9 cellular contexts compared by ENCODE assay signal in genomic region chr7:105885386-105886111, GRCh38. TPM values are rescaled to one million over a fixed set of nuclear protein-coding genes. Genes with fewer than 3 reads are reported as not detected.
DNase-seq lines count a peak whose midpoint lies in the region; ATAC-seq and TF ChIP-seq lines count a peak whose summit lies in the region.
"Had no signal": no experiment of that assay in that cellular context is flagged by ENCODE, and none has a peak within 500 bp of the region (broad histone marks: within the 10 kb centered on the region; RNA-seq: fewer than 3 reads in every experiment).

No MANE protein-coding gene starts in this region.

- H3K9me3 ChIP-seq in CD4-positive, alpha-beta T cell (ENCODE audit: control insufficient read depth, low read length): no peaks in the 10 kb centered on the region
- no peaks in the 10 kb centered on the region for H3K9me3 ChIP-seq in breast epithelium

- no peak for TF ChIP-seq CTCF in CD4-positive, alpha-beta T cell (IDR thresholded peaks at IDR 0.05)
- TF ChIP-seq CTCF in fibroblast of mammary gland (conservative IDR thresholded peaks at IDR 0.05; ENCODE audit: control insufficient read depth, insufficient read depth, low read depth, low read length): no peak
- no peak for TF ChIP-seq CTCF in breast epithelium (IDR thresholded peaks at IDR 0.05)

- no peaks in the 10 kb centered on the region for H3K36me3 ChIP-seq in breast epithelium

- H3K27ac Mint-ChIP-seq in CD4-positive, alpha-beta T cell: peak overlapping the region; percentile 49

- no peaks in the 10 kb centered on the region for H3K4me1 ChIP-seq in breast epithelium

- H3K4me3 ChIP-seq in fibroblast of mammary gland (ENCODE audit: control insufficient read depth, low read depth, low read length) (no peak overlapping the region), breast epithelium (no peak overlapping the region)

- peak in 3 of 10 experiments; percentile 9 to 20 (median 12) for DNase-seq in CD4-positive, alpha-beta T cell
- DNase-seq in DMS79 (lab: John Stamatoyannopoulos, UW) (peak; percentile 34), NCI-H446 treated with DMSO at 0.1 percent for 48 hours (lab: John Stamatoyannopoulos, UW) (peak; percentile 53), fibroblast of mammary gland (ENCODE audit: low read depth) (peak; percentile 14), breast epithelium (ENCODE audit: low spot score in 2 of 2) (no peak)
- no peak for DNase-seq in effector CD4-positive, alpha-beta T cell
- DNase-seq: activated CD4-positive, CD25-positive, alpha-beta regulatory T cell; stimulated activated naive CD8-positive, alpha-beta T cell treated with anti-CD3 and anti-CD28 coated beads, Interleukin-15, Interleukin-2, amounts not matched to agents 100 U/mL and 50 U/mL, for 24 hours had no signal

- no peak overlapping the region for H3K4me3 Mint-ChIP-seq in CD4-positive, alpha-beta T cell

- POLR2A ChIA-PET in CD4-positive, alpha-beta T cell (lab: Charles Lee): interaction anchor here (0.6 to 1.4 kb wide), 6 partner anchors 9 to 136 kb away, joined by 3 to 9 read pairs (median 3); partner anchors contain the start of gene ATXN7L1

- no peak for TF ChIP-seq POLR2A in breast epithelium (IDR thresholded peaks at IDR 0.05)

- peaks cover 1% of the 10 kb centered on the region for H3K9me3 Mint-ChIP-seq in CD4-positive, alpha-beta T cell

- no peak overlapping the region for H3K27ac ChIP-seq in CD4-positive, alpha-beta T cell (ENCODE audit: low read depth, low read length)
- H3K27ac ChIP-seq in breast epithelium: no peak overlapping the region

- H3K27me3 Mint-ChIP-seq in CD4-positive, alpha-beta T cell: no peaks in the 10 kb centered on the region

- H3K36me3 Mint-ChIP-seq in CD4-positive, alpha-beta T cell (ENCODE audit: low read depth): no peaks in the 10 kb centered on the region

- peaks cover 64% of the 10 kb centered on the region for H3K4me1 Mint-ChIP-seq in CD4-positive, alpha-beta T cell (ENCODE audit: low read depth)

- intact Hi-C loops in CD4-positive, alpha-beta T cell (cut with DNase I, micrococcal nuclease): no loop called here
- intact Hi-C loops in breast epithelium (cut with DNase I; ENCODE audit: low total_unique reads): no loop called here

- CTCF ChIA-PET in CD4-positive, alpha-beta T cell (lab: Charles Lee): interaction anchor here (0.6 kb wide), 1 partner anchor 8 kb away, joined by 3 read pairs; no protein-coding TSS in a partner anchor

- no peaks in the 10 kb centered on the region for H3K27me3 ChIP-seq in CD4-positive, alpha-beta T cell (ENCODE audit: control insufficient read depth, insufficient read depth, low read length)
- H3K27me3 ChIP-seq in breast epithelium: no peaks in the 10 kb centered on the region

- peak; percentile 24 for ATAC-seq in CD4-positive, alpha-beta T cell (ENCODE audit: poor library complexity)
- ATAC-seq in esophagus mucosa: no peak
- ATAC-seq: stimulated activated naive CD8-positive, alpha-beta T cell treated with anti-CD3 and anti-CD28 coated beads, Interleukin-15, Interleukin-2, amounts not matched to agents 100 U/mL and 50 U/mL, for 24 hours had no signal

RNA-seq across cellular contexts. Expression of gene ATXN7L1, which starts 9.2 kb away (rescaled TPM):
- total RNA-seq in CD4-positive, alpha-beta T cell: 10 to 100 TPM; 27.3 to 29.2 TPM
- total RNA-seq in esophagus mucosa (9.2 TPM), breast epithelium (10 to 100 TPM; 10.7 to 18.4 (median 12.5) TPM)

Comparison
In these comparisons a context has a peak if more than half of its experiments do, and no peak if none do; other contexts are left out.
1. DNase-seq: peak in DMS79 (single experiment), NCI-H446 treated with DMSO at 0.1 percent for 48 hours (single experiment) and fibroblast of mammary gland (single experiment); none in effector CD4-positive, alpha-beta T cell (single experiment) and breast epithelium (0 of 2).